1 cellular context compared by ENCODE assay signal in the genomic region with DNA sequence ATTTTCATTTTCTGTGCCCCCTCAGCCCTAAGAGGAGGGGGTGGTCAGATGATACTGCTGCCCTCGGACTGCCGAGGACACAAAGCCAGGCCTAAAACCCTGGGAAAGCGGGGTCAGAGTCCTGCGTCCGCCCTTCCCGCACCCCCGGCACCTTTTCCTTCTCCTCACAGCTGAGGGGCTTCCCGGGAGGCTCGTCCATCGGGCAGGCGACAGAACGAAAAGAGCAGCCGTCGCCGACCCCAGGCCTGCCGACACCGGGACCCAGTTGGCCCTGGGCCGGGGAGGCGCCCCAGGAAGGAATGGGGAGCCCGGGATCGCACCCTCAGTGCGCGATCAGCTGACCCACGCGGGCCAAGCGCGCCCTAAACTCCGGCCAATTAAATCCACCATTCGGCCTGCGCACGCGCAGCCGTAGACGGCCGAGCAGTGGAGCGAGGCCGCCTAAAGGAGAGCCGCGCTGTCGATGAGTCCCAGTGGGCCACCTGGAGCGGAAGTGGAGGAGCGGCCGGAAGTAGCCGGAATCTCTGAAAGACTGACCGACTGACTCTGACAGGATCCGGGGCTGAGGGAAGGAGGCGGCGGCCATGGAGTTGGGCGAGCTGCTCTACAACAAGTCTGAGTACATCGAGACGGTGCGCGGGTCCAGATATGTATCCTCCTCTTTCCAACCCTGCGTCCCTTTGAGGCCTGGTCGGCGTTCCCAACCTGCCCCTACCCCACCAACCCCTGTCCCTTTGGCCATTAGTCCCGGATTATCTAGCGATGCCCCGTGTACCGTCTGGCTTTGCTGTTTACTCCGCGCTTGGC.
TF ChIP-seq lines count a peak whose summit lies in the region.

A gene (plus strand): TSS at position 508 of the 807 bp plus-strand sequence. CDS start 77 bp downstream, at position 585.
A gene (minus strand): TSS at position 352 of the 807 bp plus-strand sequence. CDS start 153 bp downstream, at position 199.

TF ChIP-seq in HepG2, 621 proteins besides CTCF, POLR2A, EP300 and RAD21 (continued from another document and continues in another):
- TF ChIP-seq, protein P1, sequence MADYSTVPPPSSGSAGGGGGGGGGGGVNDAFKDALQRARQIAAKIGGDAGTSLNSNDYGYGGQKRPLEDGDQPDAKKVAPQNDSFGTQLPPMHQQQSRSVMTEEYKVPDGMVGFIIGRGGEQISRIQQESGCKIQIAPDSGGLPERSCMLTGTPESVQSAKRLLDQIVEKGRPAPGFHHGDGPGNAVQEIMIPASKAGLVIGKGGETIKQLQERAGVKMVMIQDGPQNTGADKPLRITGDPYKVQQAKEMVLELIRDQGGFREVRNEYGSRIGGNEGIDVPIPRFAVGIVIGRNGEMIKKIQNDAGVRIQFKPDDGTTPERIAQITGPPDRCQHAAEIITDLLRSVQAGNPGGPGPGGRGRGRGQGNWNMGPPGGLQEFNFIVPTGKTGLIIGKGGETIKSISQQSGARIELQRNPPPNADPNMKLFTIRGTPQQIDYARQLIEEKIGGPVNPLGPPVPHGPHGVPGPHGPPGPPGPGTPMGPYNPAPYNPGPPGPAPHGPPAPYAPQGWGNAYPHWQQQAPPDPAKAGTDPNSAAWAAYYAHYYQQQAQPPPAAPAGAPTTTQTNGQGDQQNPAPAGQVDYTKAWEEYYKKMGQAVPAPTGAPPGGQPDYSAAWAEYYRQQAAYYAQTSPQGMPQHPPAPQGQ (CRISPR knock-in tag; IDR thresholded peaks at IDR 0.05; ENCODE audit: borderline replicate concordance): no peak
- no peak; the same call in 1 of the 2 replicates for TF ChIP-seq NAIF1 (CRISPR knock-in tag; IDR thresholded peaks at IDR 0.05; ENCODE audit: borderline replicate concordance)
- TF ChIP-seq PRPF4 (IDR thresholded peaks at IDR 0.05; ENCODE audit: low read depth, low read length, poor library complexity, severe bottlenecking): no peak
- TF ChIP-seq, protein P2, sequence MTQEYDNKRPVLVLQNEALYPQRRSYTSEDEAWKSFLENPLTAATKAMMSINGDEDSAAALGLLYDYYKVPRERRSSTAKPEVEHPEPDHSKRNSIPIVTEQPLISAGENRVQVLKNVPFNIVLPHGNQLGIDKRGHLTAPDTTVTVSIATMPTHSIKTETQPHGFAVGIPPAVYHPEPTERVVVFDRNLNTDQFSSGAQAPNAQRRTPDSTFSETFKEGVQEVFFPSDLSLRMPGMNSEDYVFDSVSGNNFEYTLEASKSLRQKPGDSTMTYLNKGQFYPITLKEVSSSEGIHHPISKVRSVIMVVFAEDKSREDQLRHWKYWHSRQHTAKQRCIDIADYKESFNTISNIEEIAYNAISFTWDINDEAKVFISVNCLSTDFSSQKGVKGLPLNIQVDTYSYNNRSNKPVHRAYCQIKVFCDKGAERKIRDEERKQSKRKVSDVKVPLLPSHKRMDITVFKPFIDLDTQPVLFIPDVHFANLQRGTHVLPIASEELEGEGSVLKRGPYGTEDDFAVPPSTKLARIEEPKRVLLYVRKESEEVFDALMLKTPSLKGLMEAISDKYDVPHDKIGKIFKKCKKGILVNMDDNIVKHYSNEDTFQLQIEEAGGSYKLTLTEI (CRISPR knock-in tag; conservative IDR thresholded peaks at IDR 0.05): no peak
- TF ChIP-seq ZNF616 (CRISPR knock-in tag; IDR thresholded peaks at IDR 0.05; ENCODE audit: low read depth): no peak
- TF ChIP-seq ZNF263 (CRISPR knock-in tag; IDR thresholded peaks at IDR 0.05): peak; percentile 78; the same call in 1 of the 2 replicates
- TF ChIP-seq, protein P3, sequence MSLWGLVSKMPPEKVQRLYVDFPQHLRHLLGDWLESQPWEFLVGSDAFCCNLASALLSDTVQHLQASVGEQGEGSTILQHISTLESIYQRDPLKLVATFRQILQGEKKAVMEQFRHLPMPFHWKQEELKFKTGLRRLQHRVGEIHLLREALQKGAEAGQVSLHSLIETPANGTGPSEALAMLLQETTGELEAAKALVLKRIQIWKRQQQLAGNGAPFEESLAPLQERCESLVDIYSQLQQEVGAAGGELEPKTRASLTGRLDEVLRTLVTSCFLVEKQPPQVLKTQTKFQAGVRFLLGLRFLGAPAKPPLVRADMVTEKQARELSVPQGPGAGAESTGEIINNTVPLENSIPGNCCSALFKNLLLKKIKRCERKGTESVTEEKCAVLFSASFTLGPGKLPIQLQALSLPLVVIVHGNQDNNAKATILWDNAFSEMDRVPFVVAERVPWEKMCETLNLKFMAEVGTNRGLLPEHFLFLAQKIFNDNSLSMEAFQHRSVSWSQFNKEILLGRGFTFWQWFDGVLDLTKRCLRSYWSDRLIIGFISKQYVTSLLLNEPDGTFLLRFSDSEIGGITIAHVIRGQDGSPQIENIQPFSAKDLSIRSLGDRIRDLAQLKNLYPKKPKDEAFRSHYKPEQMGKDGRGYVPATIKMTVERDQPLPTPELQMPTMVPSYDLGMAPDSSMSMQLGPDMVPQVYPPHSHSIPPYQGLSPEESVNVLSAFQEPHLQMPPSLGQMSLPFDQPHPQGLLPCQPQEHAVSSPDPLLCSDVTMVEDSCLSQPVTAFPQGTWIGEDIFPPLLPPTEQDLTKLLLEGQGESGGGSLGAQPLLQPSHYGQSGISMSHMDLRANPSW (CRISPR knock-in tag; IDR thresholded peaks at IDR 0.05; ENCODE audit: borderline replicate concordance): peak; percentile 95
- no peak for TF ChIP-seq AGO1 (IDR thresholded peaks at IDR 0.05; ENCODE audit: low read depth, low read length, poor library complexity, severe bottlenecking)
- TF ChIP-seq ZNF724P (CRISPR knock-in tag; IDR thresholded peaks at IDR 0.05; ENCODE audit: borderline replicate concordance): peak; percentile 66; the same call in 1 of the 2 replicates
- TF ChIP-seq MBD4 (IDR thresholded peaks at IDR 0.05; ENCODE audit: borderline replicate concordance, low read length): no peak
- TF ChIP-seq, protein P4, sequence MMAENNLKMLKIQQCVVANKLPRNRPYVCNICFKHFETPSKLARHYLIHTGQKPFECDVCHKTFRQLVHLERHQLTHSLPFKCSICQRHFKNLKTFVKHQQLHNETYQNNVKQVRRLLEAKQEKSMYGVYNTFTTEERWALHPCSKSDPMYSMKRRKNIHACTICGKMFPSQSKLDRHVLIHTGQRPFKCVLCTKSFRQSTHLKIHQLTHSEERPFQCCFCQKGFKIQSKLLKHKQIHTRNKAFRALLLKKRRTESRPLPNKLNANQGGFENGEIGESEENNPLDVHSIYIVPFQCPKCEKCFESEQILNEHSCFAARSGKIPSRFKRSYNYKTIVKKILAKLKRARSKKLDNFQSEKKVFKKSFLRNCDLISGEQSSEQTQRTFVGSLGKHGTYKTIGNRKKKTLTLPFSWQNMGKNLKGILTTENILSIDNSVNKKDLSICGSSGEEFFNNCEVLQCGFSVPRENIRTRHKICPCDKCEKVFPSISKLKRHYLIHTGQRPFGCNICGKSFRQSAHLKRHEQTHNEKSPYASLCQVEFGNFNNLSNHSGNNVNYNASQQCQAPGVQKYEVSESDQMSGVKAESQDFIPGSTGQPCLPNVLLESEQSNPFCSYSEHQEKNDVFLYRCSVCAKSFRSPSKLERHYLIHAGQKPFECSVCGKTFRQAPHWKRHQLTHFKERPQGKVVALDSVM (CRISPR knock-in tag; IDR thresholded peaks at IDR 0.05): no peak; the same call in 1 of the 2 replicates
- TF ChIP-seq NFE2L1 (CRISPR knock-in tag; IDR thresholded peaks at IDR 0.05; ENCODE audit: borderline replicate concordance): peak; percentile 73; the same call in 1 of the 2 replicates
- TF ChIP-seq, protein P5, sequence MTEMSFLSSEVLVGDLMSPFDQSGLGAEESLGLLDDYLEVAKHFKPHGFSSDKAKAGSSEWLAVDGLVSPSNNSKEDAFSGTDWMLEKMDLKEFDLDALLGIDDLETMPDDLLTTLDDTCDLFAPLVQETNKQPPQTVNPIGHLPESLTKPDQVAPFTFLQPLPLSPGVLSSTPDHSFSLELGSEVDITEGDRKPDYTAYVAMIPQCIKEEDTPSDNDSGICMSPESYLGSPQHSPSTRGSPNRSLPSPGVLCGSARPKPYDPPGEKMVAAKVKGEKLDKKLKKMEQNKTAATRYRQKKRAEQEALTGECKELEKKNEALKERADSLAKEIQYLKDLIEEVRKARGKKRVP (CRISPR knock-in tag; IDR thresholded peaks at IDR 0.05): 0 out of 4 replicates have a peak, but pooled peaks of 1 of the 2 experiments have one; percentile 44
- TF ChIP-seq DPF2 (CRISPR knock-in tag; IDR thresholded peaks at IDR 0.05; ENCODE audit: borderline replicate concordance, low read depth): no peak
- peak; percentile 84; the same call in 1 of the 2 replicates for TF ChIP-seq ZNF30 (CRISPR knock-in tag; IDR thresholded peaks at IDR 0.05)
- TF ChIP-seq, protein P6, sequence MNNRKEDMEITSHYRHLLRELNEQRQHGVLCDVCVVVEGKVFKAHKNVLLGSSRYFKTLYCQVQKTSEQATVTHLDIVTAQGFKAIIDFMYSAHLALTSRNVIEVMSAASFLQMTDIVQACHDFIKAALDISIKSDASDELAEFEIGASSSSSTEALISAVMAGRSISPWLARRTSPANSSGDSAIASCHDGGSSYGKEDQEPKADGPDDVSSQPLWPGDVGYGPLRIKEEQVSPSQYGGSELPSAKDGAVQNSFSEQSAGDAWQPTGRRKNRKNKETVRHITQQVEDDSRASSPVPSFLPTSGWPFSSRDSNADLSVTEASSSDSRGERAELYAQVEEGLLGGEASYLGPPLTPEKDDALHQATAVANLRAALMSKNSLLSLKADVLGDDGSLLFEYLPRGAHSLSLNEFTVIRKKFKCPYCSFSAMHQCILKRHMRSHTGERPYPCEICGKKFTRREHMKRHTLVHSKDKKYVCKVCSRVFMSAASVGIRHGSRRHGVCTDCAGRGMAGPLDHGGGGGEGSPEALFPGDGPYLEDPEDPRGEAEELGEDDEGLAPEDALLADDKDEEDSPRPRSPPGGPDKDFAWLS (CRISPR knock-in tag; IDR thresholded peaks at IDR 0.05; ENCODE audit: borderline replicate concordance): peak; percentile 98
- TF ChIP-seq HOXA3 (CRISPR knock-in tag; IDR thresholded peaks at IDR 0.05): peak; percentile 97
- TF ChIP-seq ZNF296 (CRISPR knock-in tag; conservative IDR thresholded peaks at IDR 0.05): peak; percentile 68; the same call in 1 of the 2 replicates
- TF ChIP-seq, protein P7, sequence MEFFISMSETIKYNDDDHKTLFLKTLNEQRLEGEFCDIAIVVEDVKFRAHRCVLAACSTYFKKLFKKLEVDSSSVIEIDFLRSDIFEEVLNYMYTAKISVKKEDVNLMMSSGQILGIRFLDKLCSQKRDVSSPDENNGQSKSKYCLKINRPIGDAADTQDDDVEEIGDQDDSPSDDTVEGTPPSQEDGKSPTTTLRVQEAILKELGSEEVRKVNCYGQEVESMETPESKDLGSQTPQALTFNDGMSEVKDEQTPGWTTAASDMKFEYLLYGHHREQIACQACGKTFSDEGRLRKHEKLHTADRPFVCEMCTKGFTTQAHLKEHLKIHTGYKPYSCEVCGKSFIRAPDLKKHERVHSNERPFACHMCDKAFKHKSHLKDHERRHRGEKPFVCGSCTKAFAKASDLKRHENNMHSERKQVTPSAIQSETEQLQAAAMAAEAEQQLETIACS (CRISPR knock-in tag; IDR thresholded peaks at IDR 0.05): peak; percentile 79
- TF ChIP-seq, protein P8, sequence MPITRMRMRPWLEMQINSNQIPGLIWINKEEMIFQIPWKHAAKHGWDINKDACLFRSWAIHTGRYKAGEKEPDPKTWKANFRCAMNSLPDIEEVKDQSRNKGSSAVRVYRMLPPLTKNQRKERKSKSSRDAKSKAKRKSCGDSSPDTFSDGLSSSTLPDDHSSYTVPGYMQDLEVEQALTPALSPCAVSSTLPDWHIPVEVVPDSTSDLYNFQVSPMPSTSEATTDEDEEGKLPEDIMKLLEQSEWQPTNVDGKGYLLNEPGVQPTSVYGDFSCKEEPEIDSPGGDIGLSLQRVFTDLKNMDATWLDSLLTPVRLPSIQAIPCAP (CRISPR knock-in tag; IDR thresholded peaks at IDR 0.05; ENCODE audit: low read depth): peak; percentile 66; the same call in 1 of the 2 replicates
- no peak; the same call in 1 of the 2 replicates for TF ChIP-seq SMAD1 (CRISPR knock-in tag; IDR thresholded peaks at IDR 0.05; ENCODE audit: borderline replicate concordance, low read depth)
- peak; percentile 61 for TF ChIP-seq HNRNPK (IDR thresholded peaks at IDR 0.05; ENCODE audit: low read depth, low read length, poor library complexity, severe bottlenecking)
- TF ChIP-seq, protein P9, sequence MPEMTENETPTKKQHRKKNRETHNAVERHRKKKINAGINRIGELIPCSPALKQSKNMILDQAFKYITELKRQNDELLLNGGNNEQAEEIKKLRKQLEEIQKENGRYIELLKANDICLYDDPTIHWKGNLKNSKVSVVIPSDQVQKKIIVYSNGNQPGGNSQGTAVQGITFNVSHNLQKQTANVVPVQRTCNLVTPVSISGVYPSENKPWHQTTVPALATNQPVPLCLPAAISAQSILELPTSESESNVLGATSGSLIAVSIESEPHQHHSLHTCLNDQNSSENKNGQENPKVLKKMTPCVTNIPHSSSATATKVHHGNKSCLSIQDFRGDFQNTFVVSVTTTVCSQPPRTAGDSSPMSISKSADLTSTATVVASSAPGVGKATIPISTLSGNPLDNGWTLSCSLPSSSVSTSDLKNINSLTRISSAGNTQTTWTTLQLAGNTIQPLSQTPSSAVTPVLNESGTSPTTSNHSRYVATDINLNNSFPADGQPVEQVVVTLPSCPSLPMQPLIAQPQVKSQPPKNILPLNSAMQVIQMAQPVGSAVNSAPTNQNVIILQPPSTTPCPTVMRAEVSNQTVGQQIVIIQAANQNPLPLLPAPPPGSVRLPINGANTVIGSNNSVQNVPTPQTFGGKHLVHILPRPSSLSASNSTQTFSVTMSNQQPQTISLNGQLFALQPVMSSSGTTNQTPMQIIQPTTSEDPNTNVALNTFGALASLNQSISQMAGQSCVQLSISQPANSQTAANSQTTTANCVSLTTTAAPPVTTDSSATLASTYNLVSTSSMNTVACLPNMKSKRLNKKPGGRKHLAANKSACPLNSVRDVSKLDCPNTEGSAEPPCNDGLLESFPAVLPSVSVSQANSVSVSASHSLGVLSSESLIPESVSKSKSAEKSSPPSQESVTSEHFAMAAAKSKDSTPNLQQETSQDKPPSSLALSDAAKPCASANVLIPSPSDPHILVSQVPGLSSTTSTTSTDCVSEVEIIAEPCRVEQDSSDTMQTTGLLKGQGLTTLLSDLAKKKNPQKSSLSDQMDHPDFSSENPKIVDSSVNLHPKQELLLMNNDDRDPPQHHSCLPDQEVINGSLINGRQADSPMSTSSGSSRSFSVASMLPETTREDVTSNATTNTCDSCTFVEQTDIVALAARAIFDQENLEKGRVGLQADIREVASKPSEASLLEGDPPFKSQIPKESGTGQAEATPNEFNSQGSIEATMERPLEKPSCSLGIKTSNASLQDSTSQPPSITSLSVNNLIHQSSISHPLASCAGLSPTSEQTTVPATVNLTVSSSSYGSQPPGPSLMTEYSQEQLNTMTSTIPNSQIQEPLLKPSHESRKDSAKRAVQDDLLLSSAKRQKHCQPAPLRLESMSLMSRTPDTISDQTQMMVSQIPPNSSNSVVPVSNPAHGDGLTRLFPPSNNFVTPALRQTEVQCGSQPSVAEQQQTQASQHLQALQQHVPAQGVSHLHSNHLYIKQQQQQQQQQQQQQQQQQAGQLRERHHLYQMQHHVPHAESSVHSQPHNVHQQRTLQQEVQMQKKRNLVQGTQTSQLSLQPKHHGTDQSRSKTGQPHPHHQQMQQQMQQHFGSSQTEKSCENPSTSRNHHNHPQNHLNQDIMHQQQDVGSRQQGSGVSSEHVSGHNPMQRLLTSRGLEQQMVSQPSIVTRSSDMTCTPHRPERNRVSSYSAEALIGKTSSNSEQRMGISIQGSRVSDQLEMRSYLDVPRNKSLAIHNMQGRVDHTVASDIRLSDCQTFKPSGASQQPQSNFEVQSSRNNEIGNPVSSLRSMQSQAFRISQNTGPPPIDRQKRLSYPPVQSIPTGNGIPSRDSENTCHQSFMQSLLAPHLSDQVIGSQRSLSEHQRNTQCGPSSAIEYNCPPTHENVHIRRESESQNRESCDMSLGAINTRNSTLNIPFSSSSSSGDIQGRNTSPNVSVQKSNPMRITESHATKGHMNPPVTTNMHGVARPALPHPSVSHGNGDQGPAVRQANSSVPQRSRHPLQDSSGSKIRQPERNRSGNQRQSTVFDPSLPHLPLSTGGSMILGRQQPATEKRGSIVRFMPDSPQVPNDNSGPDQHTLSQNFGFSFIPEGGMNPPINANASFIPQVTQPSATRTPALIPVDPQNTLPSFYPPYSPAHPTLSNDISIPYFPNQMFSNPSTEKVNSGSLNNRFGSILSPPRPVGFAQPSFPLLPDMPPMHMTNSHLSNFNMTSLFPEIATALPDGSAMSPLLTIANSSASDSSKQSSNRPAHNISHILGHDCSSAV (CRISPR knock-in tag; IDR thresholded peaks at IDR 0.05; ENCODE audit: borderline replicate concordance): no peak
- peak; percentile 44; the same call in 1 of the 2 replicates for TF ChIP-seq MAFF (IDR thresholded peaks at IDR 0.05; ENCODE audit: low read depth, low read length)
